In genomic region chr5:98372351-98372750, GRCh38 we compare ENCODE assay signal across 28 cellular contexts.
"Had no signal": no experiment of that assay in that cellular context is flagged by ENCODE, and none has a peak within 500 bp of the region (broad histone marks: within the 10 kb centered on the region; RNA-seq: fewer than 3 reads in every experiment).

No MANE protein-coding gene starts in this region.

- H3K36me3 Mint-ChIP-seq: activated CD8-positive, alpha-beta memory T cell treated with anti-CD3 and anti-CD28 coated beads, Interleukin-2, amount 10 ng/mL, durations not matched to agents 7 days and 5 days; activated naive CD4-positive, alpha-beta T cell treated with anti-CD3 and anti-CD28 coated beads, Interleukin-2, amount 10 ng/mL, durations not matched to agents 7 days and 5 days; activated naive CD8-positive, alpha-beta T cell had no signal

- H3K4me1 Mint-ChIP-seq: activated CD4-positive, alpha-beta memory T cell treated with anti-CD3 and anti-CD28 coated beads, Interleukin-2, amount 10 ng/mL, durations not matched to agents 7 days and 5 days; activated CD8-positive, alpha-beta memory T cell treated with anti-CD3 and anti-CD28 coated beads, Interleukin-2, amount 10 ng/mL, durations not matched to agents 7 days and 5 days; activated naive CD4-positive, alpha-beta T cell treated with anti-CD3 and anti-CD28 coated beads, Interleukin-2, amount 10 ng/mL, durations not matched to agents 7 days and 5 days; activated naive CD8-positive, alpha-beta T cell treated with anti-CD3 and anti-CD28 coated beads, Interleukin-2, amount 50 U/mL, for 24 hours; activated T-helper 17 cell treated with anti-CD3 and anti-CD28 coated beads, Interleukin-2, amount 50 U/mL, for 72 hours had no signal

- H3K27me3 Mint-ChIP-seq: activated CD4-positive, alpha-beta memory T cell treated with anti-CD3 and anti-CD28 coated beads, Interleukin-2, amount 10 ng/mL, durations not matched to agents 7 days and 5 days; activated CD8-positive, alpha-beta memory T cell treated with anti-CD3 and anti-CD28 coated beads, Interleukin-2, amount 10 ng/mL, durations not matched to agents 7 days and 5 days; activated naive CD4-positive, alpha-beta T cell treated with anti-CD3 and anti-CD28 coated beads, Interleukin-2, amount 10 ng/mL, durations not matched to agents 7 days and 5 days; activated naive CD8-positive, alpha-beta T cell; activated naive CD8-positive, alpha-beta T cell treated with anti-CD3 and anti-CD28 coated beads, Interleukin-2, amount 50 U/mL, for 24 hours; activated T-helper 17 cell treated with anti-CD3 and anti-CD28 coated beads, Interleukin-2, amount 50 U/mL, for 72 hours had no signal

- H3K4me3 Mint-ChIP-seq: activated CD4-positive, alpha-beta memory T cell treated with anti-CD3 and anti-CD28 coated beads, Interleukin-2, amount 10 ng/mL, durations not matched to agents 7 days and 5 days; activated CD8-positive, alpha-beta memory T cell treated with anti-CD3 and anti-CD28 coated beads, Interleukin-2, amount 10 ng/mL, durations not matched to agents 7 days and 5 days; activated naive CD4-positive, alpha-beta T cell treated with anti-CD3 and anti-CD28 coated beads, Interleukin-2, amount 10 ng/mL, durations not matched to agents 7 days and 5 days; activated naive CD8-positive, alpha-beta T cell; activated naive CD8-positive, alpha-beta T cell treated with anti-CD3 and anti-CD28 coated beads, Interleukin-2, amount 50 U/mL, for 24 hours; activated T-cell treated with anti-CD3 and anti-CD28 coated beads, Interleukin-2, amount 50 U/mL, for 72 hours; activated T-helper 17 cell treated with anti-CD3 and anti-CD28 coated beads, Interleukin-2, amount 50 U/mL, for 72 hours had no signal

- H3K4me3 ChIP-seq: ascending aorta, cardiac muscle cell, K562, SJCRH30, SK-N-MC had no signal

- DNase-seq: activated CD4-positive, alpha-beta memory T cell treated with anti-CD3 and anti-CD28 coated beads, Interleukin-2, amount 10 ng/mL, durations not matched to agents 7 days and 5 days; activated CD4-positive, alpha-beta T cell treated with anti-CD3 and anti-CD28 coated beads for 1 hour; activated CD4-positive, alpha-beta T cell treated with anti-CD3 and anti-CD28 coated beads for 48 hours; activated CD4-positive, CD25-positive, alpha-beta regulatory T cell; activated CD8-positive, alpha-beta memory T cell treated with anti-CD3 and anti-CD28 coated beads for 24 hours; activated CD8-positive, alpha-beta memory T cell treated with anti-CD3 and anti-CD28 coated beads, Interleukin-2, amount 10 ng/mL, durations not matched to agents 7 days and 5 days; activated gamma-delta T cell; activated naive CD4-positive, alpha-beta T cell treated with anti-CD3 and anti-CD28 coated beads, Interleukin-2, amount 10 ng/mL, durations not matched to agents 7 days and 5 days; activated naive CD8-positive, alpha-beta T cell treated with anti-CD3 and anti-CD28 coated beads, Interleukin-2, amount 50 U/mL, for 24 hours; activated T-cell treated with anti-CD3 and anti-CD28 coated beads, Interleukin-2, amount 50 U/mL, for 1 hour; activated T-cell treated with anti-CD3 and anti-CD28 coated beads, Interleukin-2, amount 50 U/mL, for 72 hours; amygdala; NCI-H1092 treated with DMSO at 0.1 percent for 48 hours; NCI-H1417; NCI-H187 treated with DMSO at 0.1 percent for 48 hours; NCI-H2081; NCI-H226; NCI-H524 treated with DMSO at 0.1 percent for 48 hours; SHP77; SJCRH30; T1000; WERI-Rb-1 had no signal

- H3K27ac Mint-ChIP-seq: activated CD4-positive, alpha-beta memory T cell treated with anti-CD3 and anti-CD28 coated beads, Interleukin-2, amount 10 ng/mL, durations not matched to agents 7 days and 5 days; activated CD8-positive, alpha-beta memory T cell treated with anti-CD3 and anti-CD28 coated beads, Interleukin-2, amount 10 ng/mL, durations not matched to agents 7 days and 5 days; activated naive CD4-positive, alpha-beta T cell treated with anti-CD3 and anti-CD28 coated beads, Interleukin-2, amount 10 ng/mL, durations not matched to agents 7 days and 5 days; activated naive CD8-positive, alpha-beta T cell; activated naive CD8-positive, alpha-beta T cell treated with anti-CD3 and anti-CD28 coated beads, Interleukin-2, amount 50 U/mL, for 24 hours; activated T-cell treated with anti-CD3 and anti-CD28 coated beads, Interleukin-2, amount 50 U/mL, for 72 hours; activated T-helper 17 cell treated with anti-CD3 and anti-CD28 coated beads, Interleukin-2, amount 50 U/mL, for 72 hours had no signal

- H3K9me3 Mint-ChIP-seq: activated CD4-positive, alpha-beta memory T cell treated with anti-CD3 and anti-CD28 coated beads, Interleukin-2, amount 10 ng/mL, durations not matched to agents 7 days and 5 days; activated naive CD4-positive, alpha-beta T cell treated with anti-CD3 and anti-CD28 coated beads, Interleukin-2, amount 10 ng/mL, durations not matched to agents 7 days and 5 days; activated naive CD8-positive, alpha-beta T cell treated with anti-CD3 and anti-CD28 coated beads, Interleukin-2, amount 50 U/mL, for 24 hours; activated T-cell treated with anti-CD3 and anti-CD28 coated beads, Interleukin-2, amount 50 U/mL, for 72 hours; activated T-helper 17 cell treated with anti-CD3 and anti-CD28 coated beads, Interleukin-2, amount 50 U/mL, for 72 hours had no signal
